In genomic region chr6:158591134-158591809, GRCh38 we compare ENCODE assay signal across 2 cellular contexts.
A peak's percentile ranks its signal among the peaks of the same experiment; 100 is the strongest.
TF ChIP-seq lines count a peak whose summit lies in the region.

No MANE protein-coding gene starts in this region.

TF ChIP-seq in HepG2, 621 proteins besides CTCF, POLR2A, EP300 and RAD21:
- TF ChIP-seq POLR2G (IDR thresholded peaks at IDR 0.05; ENCODE audit: low read depth, low read length) (0 out of 2 replicates have a peak, but pooled peaks have one; percentile 9), KMT2A (CRISPR knock-in tag; IDR thresholded peaks at IDR 0.05) (no peak)
TF ChIP-seq in HepG2: peak in this region for 1.

TF ChIP-seq in neural cell, 6 proteins besides CTCF, POLR2A, EP300 and RAD21:
- TF ChIP-seq TAF1 (IDR thresholded peaks at IDR 0.05; ENCODE audit: low read depth) (no peak), REST (IDR thresholded peaks at IDR 0.05; ENCODE audit: borderline replicate concordance) (no peak), POLR2AphosphoS5 (IDR thresholded peaks at IDR 0.05) (no peak), EZH2 (IDR thresholded peaks at IDR 0.05; ENCODE audit: borderline replicate concordance, insufficient read depth, low read length, poor library complexity, severe bottlenecking) (no peak), SMC3 (conservative IDR thresholded peaks at IDR 0.05; ENCODE audit: poor library complexity) (no peak), MXI1 (conservative IDR thresholded peaks at IDR 0.05; ENCODE audit: poor library complexity, severe bottlenecking) (no peak)
TF ChIP-seq in neural cell: peak in this region for 0.
